ENCODE assay signal across 8 cellular contexts in the genomic region with DNA sequence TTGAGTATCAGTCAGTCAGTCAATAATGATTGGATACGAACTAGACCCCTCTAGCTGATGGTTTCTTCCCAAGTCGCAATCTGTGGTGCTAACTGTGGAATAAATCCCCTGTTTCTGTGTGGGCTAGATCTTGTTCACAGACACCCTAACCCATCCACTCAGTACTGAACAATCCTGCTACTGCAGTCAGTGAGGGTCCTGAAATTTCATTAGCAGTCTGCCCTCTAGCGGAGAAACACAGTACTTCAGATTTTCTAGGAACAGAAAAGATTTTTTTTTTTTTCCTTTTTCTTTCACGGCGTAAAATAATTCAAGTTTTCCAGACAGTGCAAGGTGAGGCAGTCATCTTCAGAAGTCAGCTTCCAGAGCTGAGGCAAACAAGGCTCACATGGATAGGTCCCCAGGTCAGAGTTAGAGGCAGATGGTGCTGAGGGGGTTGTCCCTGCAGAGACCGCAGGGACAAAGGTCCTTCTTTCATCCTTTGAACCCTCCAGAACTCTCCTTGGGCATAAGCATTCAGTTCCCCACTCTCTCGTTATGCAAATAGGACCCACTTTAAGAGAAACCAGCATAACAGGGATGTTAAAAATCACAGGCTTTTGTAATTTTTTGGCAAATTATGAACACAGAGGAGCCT.
A peak's percentile ranks its signal among the peaks of the same experiment; 100 is the strongest.
DNase-seq lines count a peak whose midpoint lies in the region; ATAC-seq, FAIRE-seq and TF ChIP-seq lines count a peak whose summit lies in the region.

No MANE protein-coding gene starts in this region.

- H3K9me3 ChIP-seq in small intestine (ENCODE audit: control insufficient read depth, low read depth), result no peaks in the 10 kb centered on the region

- TF ChIP-seq CTCF in GM12872 (IDR thresholded peaks at IDR 0.05; ENCODE audit: insufficient read depth, low read depth, low read length), result peak; percentile 70
- peak; percentile 55 for TF ChIP-seq CTCF in coronary artery (IDR thresholded peaks at IDR 0.05)

- no peaks in the 10 kb centered on the region for H3K27me3 ChIP-seq in small intestine (ENCODE audit: control insufficient read depth in 2 of 2, insufficient read depth in 2 of 2, low read length in 2 of 2)

- no peaks in the 10 kb centered on the region for H3K4me1 ChIP-seq in small intestine (ENCODE audit: control insufficient read depth in 2 of 2, insufficient read depth in 1 of 2, low read depth in 1 of 2, low read length in 1 of 2)

- H3K27ac ChIP-seq in coronary artery, result no peak overlapping the region
- no peak overlapping the region for H3K27ac ChIP-seq in small intestine (ENCODE audit: low read depth in 1 of 2, low read length in 1 of 2)

- 32 to 39% (median 33%) methylated on average over 7 of the region's 7 CpGs for WGBS in small intestine, 3 donors

- DNase-seq in Ammon's horn (ENCODE audit: low spot score) (peak; percentile 53), NOMO-1 treated with DMSO at 0.1 percent for 48 hours (lab: John Stamatoyannopoulos, UW; ENCODE audit: unreplicated experiment) (peak; percentile 22), coronary artery (ENCODE audit: low spot score) (no peak), lung microvascular endothelial cell (ENCODE audit: low read depth in 2 of 2) (peak; percentile 53 to 69), small intestine (no peak), RCC 7860 (ENCODE audit: low spot score) (no peak)

- H3K4me3 ChIP-seq in coronary artery (peak overlapping the region; percentile 39), small intestine (ENCODE audit: low read depth in 1 of 2, low read length in 2 of 2) (no peak overlapping the region)

- peaks cover 3 to 4% of the 10 kb centered on the region in 2 donors for H3K36me3 ChIP-seq in small intestine (ENCODE audit: control insufficient read depth in 2 of 2, insufficient read depth in 2 of 2, low read length in 2 of 2)

- FAIRE-seq in small intestine (lab: Jason Lieb, UNC) (no peak), RCC 7860 (lab: Jason Lieb, UNC) (no peak)

- ATAC-seq in GM21423 (IDR thresholded peaks at IDR 0.05; ENCODE audit: unreplicated experiment), result no peak

Comparison
In these comparisons a context has a peak if more than half of its experiments do, and no peak if none do; other contexts are left out.
1. DNase-seq: peak in Ammon's horn (single experiment), NOMO-1 treated with DMSO at 0.1 percent for 48 hours (single experiment) and lung microvascular endothelial cell (2 of 2); none in coronary artery (single experiment), small intestine (single experiment) and RCC 7860 (single experiment).